ENCODE assay signal across 8 cellular contexts in the genomic region with DNA sequence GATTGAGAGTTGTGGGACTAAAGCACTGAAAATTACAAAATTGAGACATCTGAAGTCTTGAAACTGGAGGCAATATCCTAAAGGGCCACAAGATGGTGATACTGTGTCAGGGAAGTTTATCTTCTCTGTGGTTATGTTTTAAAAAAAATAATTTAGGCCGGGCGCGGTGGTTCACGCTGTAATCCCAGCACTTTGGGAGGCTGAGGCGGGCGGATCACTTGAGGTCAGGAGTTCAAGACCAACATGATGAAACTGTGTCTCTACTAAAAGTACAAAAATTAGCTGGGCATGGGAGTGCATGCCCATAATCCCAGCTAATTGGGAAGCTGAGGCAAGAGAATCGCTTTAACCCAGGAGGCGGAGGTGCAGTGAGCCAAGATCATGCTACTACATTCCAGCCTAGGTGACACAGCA. TPM values are rescaled to one million over a fixed set of nuclear protein-coding genes. Genes with fewer than 3 reads are reported as not detected.
A peak's percentile ranks its signal among the peaks of the same experiment; 100 is the strongest.
DNase-seq lines count a peak whose midpoint lies in the region; ATAC-seq and TF ChIP-seq lines count a peak whose summit lies in the region.

No MANE protein-coding gene starts in this region.

- intact Hi-C loops in A673 (cut with micrococcal nuclease; ENCODE audit: unreplicated experiment) = loop anchor here (1.0 to 10.0 kb wide), 3 partner anchors 148 to 881 kb away; no protein-coding TSS in a partner anchor

- TF ChIP-seq CTCF in A673 (conservative IDR thresholded peaks at IDR 0.05; ENCODE audit: low read depth, low read length) (peak; percentile 70), GM12864 (IDR thresholded peaks at IDR 0.05; ENCODE audit: low read depth, low read length, missing control alignments) (peak; percentile 56), fibroblast of villous mesenchyme (IDR thresholded peaks at IDR 0.05; ENCODE audit: insufficient read depth, low read depth, low read length) (peak; percentile 71)

- no peaks in the 10 kb centered on the region for H3K36me3 ChIP-seq in A673 (ENCODE audit: insufficient read depth, low read length, poor library complexity, severe bottlenecking)

- CTCF ChIA-PET in A673 (lab: Charles Lee) = interaction anchor here (0.6 kb wide), 1 partner anchor 19 kb away, joined by 3 read pairs; no protein-coding TSS in a partner anchor

- H3K9me3 ChIP-seq in A673 (ENCODE audit: low read depth, low read length, poor library complexity, severe bottlenecking) = no peaks in the 10 kb centered on the region

- BruUV-seq in A673 (replicated peaks; lab: Mats Ljungman, UMichigan) = no TSS peak

- H3K27me3 ChIP-seq in A673 (replicated peaks; ENCODE audit: insufficient read depth, low read depth, low read length, poor library complexity) = no peaks in the 10 kb centered on the region

- DNase-seq in A673 (ENCODE audit: low spot score) (peak; percentile 77), GM12864 (ENCODE audit: low read depth) (no peak), NCI-H2081 treated with DMSO at 0.1 percent for 48 hours (lab: John Stamatoyannopoulos, UW) (peak; percentile 14), fibroblast of villous mesenchyme (ENCODE audit: low read depth) (peak; percentile 83), non-pigmented ciliary epithelial cell (ENCODE audit: low read depth) (peak; percentile 30)
- peak; percentile 35 for DNase-seq in activated CD4-positive, alpha-beta T cell treated with anti-CD3 and anti-CD28 coated beads for 48 hours

- POLR2A ChIA-PET in A673 (lab: Charles Lee; ENCODE audit: low non-redundant PET) = interaction anchor here (0.5 kb wide), 1 partner anchor 1257 kb away, joined by 13 read pairs; the partner anchor contains the start of gene PCNP

- H3K4me3 ChIP-seq in A673 (ENCODE audit: low read depth, low read length, poor library complexity, severe bottlenecking) = no peak overlapping the region
- H3K4me3 ChIP-seq in GM12864 (ENCODE audit: low read depth, low read length) = no peak overlapping the region
- no peak overlapping the region for H3K4me3 ChIP-seq in fibroblast of villous mesenchyme (ENCODE audit: low read depth, low read length)

- peak; percentile 61 for ATAC-seq in HG02763 (IDR thresholded peaks at IDR 0.05; ENCODE audit: unreplicated experiment)
- ATAC-seq in HG03457 (IDR thresholded peaks at IDR 0.05; ENCODE audit: unreplicated experiment) = no peak

- H3K4me1 ChIP-seq in A673 (ENCODE audit: insufficient read depth, low read length, poor library complexity, severe bottlenecking) = peaks cover 3% of the 10 kb centered on the region

- H3K27ac ChIP-seq in A673 (ENCODE audit: low read depth, low read length, poor library complexity, severe bottlenecking) = no peak overlapping the region

RNA-seq across cellular contexts. Expression of gene NIT2, which starts 17.9 kb away (rescaled TPM):
- 57.0 and 61.5 TPM in 2 replicates for total RNA-seq in A673 (2021)
- 23.2 and 25.0 TPM in 2 replicates for total RNA-seq in fibroblast of villous mesenchyme

RNA-seq across cellular contexts. Expression of gene TBC1D23, which starts 55.9 kb away (rescaled TPM):
- total RNA-seq in A673 (2021) (28.1 and 32.4 TPM in 2 replicates), fibroblast of villous mesenchyme (55.4 and 90.2 TPM in 2 replicates)
